In genomic region chr11:19398772-19399542, GRCh38 we compare ENCODE assay signal across 11 cellular contexts.
A peak's percentile ranks its signal among the peaks of the same experiment; 100 is the strongest.
DNase-seq lines count a peak whose midpoint lies in the region; ATAC-seq and TF ChIP-seq lines count a peak whose summit lies in the region.
"Had no signal": no experiment of that assay in that cellular context is flagged by ENCODE, and none has a peak within 500 bp of the region (broad histone marks: within the 10 kb centered on the region; RNA-seq: fewer than 3 reads in every experiment).

No MANE protein-coding gene starts in this region.

- TF ChIP-seq CTCF in cardiac fibroblast (IDR thresholded peaks at IDR 0.05; ENCODE audit: low read depth, low read length) (no peak), mucosa of descending colon (IDR thresholded peaks at IDR 0.05) (no peak)

- peaks cover 3% of the 10 kb centered on the region for H3K4me1 Mint-ChIP-seq in activated naive CD8-positive, alpha-beta T cell treated with anti-CD3 and anti-CD28 coated beads for 36 hours

- peak; percentile 36 for DNase-seq in left cardiac atrium
- no peak for DNase-seq in Right ventricle myocardium inferior (ENCODE audit: missing footprints)
- peak; percentile 81 to 85 for DNase-seq in cardiac fibroblast (ENCODE audit: low read depth in 2 of 2)
- peak in 1 of 3 donors; percentile 10 for DNase-seq in mucosa of descending colon
- no peak for DNase-seq in NCI-H128 (lab: John Stamatoyannopoulos, UW; ENCODE audit: unreplicated experiment)
- DNase-seq in activated naive CD8-positive, alpha-beta T cell treated with anti-CD3 and anti-CD28 coated beads for 36 hours = no peak
- DNase-seq: ACHN, foreskin melanocyte had no signal

- H3K4me1 ChIP-seq in mucosa of descending colon (ENCODE audit: low read depth) = no peaks in the 10 kb centered on the region

- no peak overlapping the region for H3K27ac Mint-ChIP-seq in activated naive CD8-positive, alpha-beta T cell treated with anti-CD3 and anti-CD28 coated beads for 36 hours

- H3K4me3 Mint-ChIP-seq in activated naive CD8-positive, alpha-beta T cell treated with anti-CD3 and anti-CD28 coated beads for 36 hours = no peak overlapping the region

- H3K27me3 Mint-ChIP-seq in activated naive CD8-positive, alpha-beta T cell treated with anti-CD3 and anti-CD28 coated beads for 36 hours = peaks cover 11% of the 10 kb centered on the region

- no peaks in the 10 kb centered on the region for H3K9me3 Mint-ChIP-seq in activated naive CD8-positive, alpha-beta T cell treated with anti-CD3 and anti-CD28 coated beads for 36 hours

- intact Hi-C loops in left cardiac atrium (cut with DNase I) = no loop called here
- intact Hi-C loops in Right ventricle myocardium inferior (cut with DNase I) = no loop called here
- intact Hi-C loops in mucosa of descending colon (cut with DNase I, micrococcal nuclease) = no loop called here

- ATAC-seq in left cardiac atrium (peak; percentile 47 to 81), Right ventricle myocardium inferior (no peak), mucosa of descending colon (peak; percentile 39), GM19467 (IDR thresholded peaks at IDR 0.05; ENCODE audit: unreplicated experiment) (no peak), GM21423 (IDR thresholded peaks at IDR 0.05; ENCODE audit: unreplicated experiment) (no peak)

- H3K36me3 ChIP-seq in mucosa of descending colon (ENCODE audit: low read depth) = no peaks in the 10 kb centered on the region
- H3K36me3 ChIP-seq: cardiac muscle cell had no signal

- H3K36me3 Mint-ChIP-seq in activated naive CD8-positive, alpha-beta T cell treated with anti-CD3 and anti-CD28 coated beads for 36 hours = no peaks in the 10 kb centered on the region

- H3K9me3 ChIP-seq in mucosa of descending colon = no peaks in the 10 kb centered on the region

- H3K4me3 ChIP-seq in cardiac fibroblast (replicated peaks in 1 of 2; ENCODE audit: low read depth in 2 of 2, low read length in 2 of 2) = no peak overlapping the region
- H3K4me3 ChIP-seq in mucosa of descending colon = no peak overlapping the region
- H3K4me3 ChIP-seq: cardiac muscle cell had no signal

Comparison
In these comparisons a context has a peak if more than half of its experiments do, and no peak if none do; other contexts are left out.
1. ATAC-seq: peak in left cardiac atrium (2 of 2) and mucosa of descending colon (single experiment); none in Right ventricle myocardium inferior (single experiment), GM19467 (single experiment) and GM21423 (single experiment).
2. DNase-seq: peak in left cardiac atrium (single experiment) and cardiac fibroblast (2 of 2); none in Right ventricle myocardium inferior (single experiment), NCI-H128 (single experiment) and activated naive CD8-positive, alpha-beta T cell treated with anti-CD3 and anti-CD28 coated beads for 36 hours (single experiment).